8 cellular contexts compared by ENCODE assay signal in the genomic region with DNA sequence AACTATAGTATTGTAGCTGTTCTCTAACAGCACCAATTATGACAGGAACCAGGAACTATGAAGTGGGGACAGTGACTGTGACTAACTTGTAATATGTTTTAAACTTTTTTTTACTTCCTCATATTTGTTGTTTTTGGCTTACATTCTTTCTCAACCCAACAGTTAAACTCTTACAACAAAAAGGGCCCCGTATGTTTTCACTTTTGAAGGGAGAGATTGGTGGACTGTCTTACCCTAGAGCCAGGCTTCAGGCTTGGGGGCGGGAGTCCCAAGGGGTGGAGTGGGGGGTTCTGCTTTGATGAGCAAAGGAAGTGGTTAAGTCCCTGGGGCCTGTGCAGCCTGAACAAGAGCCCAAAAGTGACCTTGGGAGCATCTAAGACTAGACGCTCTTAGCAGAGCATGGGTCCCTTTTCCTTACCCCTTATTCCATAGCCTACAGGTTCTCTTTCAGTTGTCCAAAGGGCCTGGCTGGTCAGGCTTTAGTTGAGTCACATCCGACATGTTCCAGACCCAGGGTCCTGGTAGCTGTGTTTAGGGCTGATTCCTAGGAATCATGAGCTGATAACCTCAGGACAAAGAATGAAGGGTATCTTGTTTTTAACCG. TPM values are rescaled to one million over a fixed set of nuclear protein-coding genes. Genes with fewer than 3 reads are reported as not detected.
A peak's percentile ranks its signal among the peaks of the same experiment; 100 is the strongest.
DNase-seq lines count a peak whose midpoint lies in the region; ATAC-seq and TF ChIP-seq lines count a peak whose summit lies in the region.

No MANE protein-coding gene starts in this region.

- H3K4me3 Mint-ChIP-seq in osteocyte (ENCODE audit: unreplicated experiment) = no peak overlapping the region

- H3K27ac Mint-ChIP-seq in osteocyte (ENCODE audit: unreplicated experiment) = peak overlapping the region; percentile 72

- H3K4me1 Mint-ChIP-seq in osteocyte (ENCODE audit: unreplicated experiment) = peaks cover 16% of the 10 kb centered on the region

- no peak overlapping the region for H3K27ac ChIP-seq in SJCRH30

- H3K4me3 ChIP-seq in adipocyte (ENCODE audit: low read length) = peak overlapping the region; percentile 0
- no peak overlapping the region for H3K4me3 ChIP-seq in SJCRH30

- H3K9me3 ChIP-seq in adipocyte (ENCODE audit: control insufficient read depth, low read length) = no peaks in the 10 kb centered on the region
- H3K9me3 ChIP-seq in SJCRH30 (replicated peaks) = no peaks in the 10 kb centered on the region

- H3K36me3 Mint-ChIP-seq in osteocyte (ENCODE audit: unreplicated experiment) = peaks cover 2% of the 10 kb centered on the region

- no peaks in the 10 kb centered on the region for H3K9me3 Mint-ChIP-seq in osteocyte (ENCODE audit: unreplicated experiment)

- no peaks in the 10 kb centered on the region for H3K27me3 ChIP-seq in adipocyte (replicated peaks; ENCODE audit: control insufficient read depth, insufficient read depth, low read length)
- H3K27me3 ChIP-seq in SJCRH30 = no peaks in the 10 kb centered on the region

- no peak for TF ChIP-seq CTCF in osteocyte (IDR thresholded peaks at IDR 0.05)

- peak; percentile 97 for ATAC-seq in GM19463 (IDR thresholded peaks at IDR 0.05; ENCODE audit: unreplicated experiment)
- peak; percentile 90 for ATAC-seq in HG03558 (IDR thresholded peaks at IDR 0.05; ENCODE audit: extremely low read depth, unreplicated experiment)

- DNase-seq in ELF-1 (ENCODE audit: low read depth, low spot score) (peak; percentile 38), adipocyte (ENCODE audit: low read depth) (peak; percentile 40), osteocyte (ENCODE audit: extremely low spot score, unreplicated experiment) (no peak), SJCRH30 (no peak), DMS153 treated with DMSO at 0.1 percent for 48 hours (lab: John Stamatoyannopoulos, UW; ENCODE audit: unreplicated experiment) (no peak), NCI-H510A (lab: John Stamatoyannopoulos, UW) (no peak)

- H3K27me3 Mint-ChIP-seq in osteocyte (ENCODE audit: unreplicated experiment) = no peaks in the 10 kb centered on the region

- no peak overlapping the region for H3K9ac ChIP-seq in adipocyte (ENCODE audit: low read length)

- H3K4me1 ChIP-seq in adipocyte (ENCODE audit: control insufficient read depth, insufficient read depth, low read length) (peaks cover 23% of the 10 kb centered on the region), SJCRH30 (no peaks in the 10 kb centered on the region)

- no peaks in the 10 kb centered on the region for H3K36me3 ChIP-seq in adipocyte (ENCODE audit: control insufficient read depth, insufficient read depth, low read length, severe bottlenecking)
- no peaks in the 10 kb centered on the region for H3K36me3 ChIP-seq in SJCRH30

RNA-seq across cellular contexts. Expression of a gene that starts 38.8 kb away (rescaled TPM):
- total RNA-seq in osteocyte = 45.2 and 46.9 TPM in 2 replicates
- 12.9 and 14.7 TPM in 2 replicates for total RNA-seq in SJCRH30 (2014; rRNA removed; shearing (Covaris generic))

RNA-seq across cellular contexts. Expression of a gene that starts 53.5 kb away (rescaled TPM):
- total RNA-seq in osteocyte = 44.6 and 46.8 TPM in 2 replicates
- total RNA-seq in SJCRH30 (2014; rRNA removed; shearing (Covaris generic)) = 15.5 and 17.4 TPM in 2 replicates

Comparison
In these comparisons a context has a peak if more than half of its experiments do, and no peak if none do; other contexts are left out.
1. DNase-seq: peak in ELF-1 (single experiment) and adipocyte (single experiment); none in osteocyte (single experiment), SJCRH30 (0 of 2), DMS153 treated with DMSO at 0.1 percent for 48 hours (single experiment) and NCI-H510A (single experiment).